In the genomic region with DNA sequence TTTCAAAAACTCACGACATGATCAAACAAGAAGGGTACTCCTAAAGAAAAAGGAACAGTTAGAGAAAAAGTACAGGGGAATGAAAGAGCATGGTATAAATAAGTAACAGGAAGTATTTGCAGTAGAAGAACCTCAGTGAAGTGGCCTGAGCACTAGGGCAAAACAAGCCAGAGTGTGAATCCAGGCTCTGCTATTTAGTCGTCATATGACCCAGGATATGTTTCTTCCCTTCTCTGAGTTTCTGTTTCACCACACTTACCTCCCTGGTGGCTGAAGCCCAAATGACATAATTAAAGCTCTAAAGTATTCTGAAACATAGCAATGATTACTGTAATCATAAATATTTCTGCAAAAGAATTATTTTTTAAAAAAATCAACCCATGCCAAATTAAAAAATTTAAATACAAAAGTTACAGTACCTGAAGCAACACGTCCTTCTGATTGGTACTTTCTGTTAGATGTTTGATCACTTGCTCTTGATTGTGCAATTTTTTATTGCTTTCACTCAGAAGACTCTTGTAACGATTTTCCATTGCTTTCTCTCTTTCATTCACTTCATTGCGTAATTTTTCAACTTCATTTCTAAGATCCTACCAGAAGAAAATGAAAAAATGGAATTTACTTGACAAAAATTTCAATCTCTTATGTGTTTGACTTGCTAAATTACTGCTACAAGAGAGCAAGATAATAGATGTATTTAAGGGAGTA, we compare ENCODE assay signal across 7 cellular contexts.
A peak's percentile ranks its signal among the peaks of the same experiment; 100 is the strongest.
DNase-seq lines count a peak whose midpoint lies in the region; ATAC-seq and TF ChIP-seq lines count a peak whose summit lies in the region.

No MANE protein-coding gene starts in this region.

- H3K27ac ChIP-seq in OCI-LY3 (ENCODE audit: low read length) = peak overlapping the region; percentile 67

- no peaks in the 10 kb centered on the region for H4K20me1 ChIP-seq in OCI-LY3 (ENCODE audit: insufficient read depth, low read length)

- H3K4me2 ChIP-seq in OCI-LY3 (ENCODE audit: low read length) = peak overlapping the region; percentile 15

- DNase-seq in pons (ENCODE audit: low spot score) = peak; percentile 58
- DNase-seq in NCI-H748 (lab: John Stamatoyannopoulos, UW; ENCODE audit: unreplicated experiment) = no peak
- DNase-seq in stimulated activated naive CD8-positive, alpha-beta T cell treated with anti-CD3 and anti-CD28 coated beads, Interleukin-15, Interleukin-2, amounts not matched to agents 100 U/mL and 50 U/mL, for 24 hours = no peak

- H2AFZ ChIP-seq in OCI-LY3 (ENCODE audit: low read depth, low read length) = no peak overlapping the region

- ATAC-seq in GM19328 (IDR thresholded peaks at IDR 0.05; ENCODE audit: unreplicated experiment) (peak; percentile 85), HG02884 (IDR thresholded peaks at IDR 0.05; ENCODE audit: unreplicated experiment) (peak; percentile 96), SK-N-SH treated with all-trans-retinoic acid at 6 μM for 48 hours (no peak)
- ATAC-seq in stimulated activated naive CD8-positive, alpha-beta T cell treated with anti-CD3 and anti-CD28 coated beads, Interleukin-15, Interleukin-2, amounts not matched to agents 100 U/mL and 50 U/mL, for 24 hours = no peak

- H3K27me3 ChIP-seq in OCI-LY3 (ENCODE audit: low read depth, low read length) = no peaks in the 10 kb centered on the region

- H3K9me3 ChIP-seq in OCI-LY3 (ENCODE audit: insufficient read depth, low read length) = no peaks in the 10 kb centered on the region

- no peak for TF ChIP-seq CTCF in OCI-LY3 (IDR thresholded peaks at IDR 0.05; ENCODE audit: low read depth, low read length)

- no peak overlapping the region for H3K4me3 ChIP-seq in OCI-LY3 (ENCODE audit: low read length)

- no peak overlapping the region; the same call in 1 of the 2 replicates for H3K9ac ChIP-seq in OCI-LY3 (ENCODE audit: low read length)

- peaks cover 14% of the 10 kb centered on the region for H3K4me1 ChIP-seq in OCI-LY3 (ENCODE audit: low read length)

- no peaks in the 10 kb centered on the region for H3K79me2 ChIP-seq in OCI-LY3 (ENCODE audit: low read length)

- peaks cover 37% of the 10 kb centered on the region for H3K36me3 ChIP-seq in OCI-LY3 (replicated peaks; ENCODE audit: low read depth, low read length)

TF ChIP-seq in SK-N-SH treated with all-trans-retinoic acid at 6 μM for 48 hours, 23 proteins besides CTCF, POLR2A, EP300 and RAD21:
- TF ChIP-seq CSDC2 (CRISPR knock-in tag; IDR thresholded peaks at IDR 0.05) (no peak), TOX (CRISPR knock-in tag; IDR thresholded peaks at IDR 0.05; ENCODE audit: borderline replicate concordance) (no peak), ZNF8 (CRISPR knock-in tag; IDR thresholded peaks at IDR 0.05) (no peak), GLIS3 (CRISPR knock-in tag; IDR thresholded peaks at IDR 0.05) (no peak), SNAI2 (CRISPR knock-in tag; IDR thresholded peaks at IDR 0.05) (no peak), ZC3H10 (CRISPR knock-in tag; IDR thresholded peaks at IDR 0.05) (no peak), OSR1 (CRISPR knock-in tag; IDR thresholded peaks at IDR 0.05) (no peak), TCF4 (CRISPR knock-in tag; IDR thresholded peaks at IDR 0.05; ENCODE audit: borderline replicate concordance) (no peak), CREB5 (CRISPR knock-in tag; IDR thresholded peaks at IDR 0.05; ENCODE audit: low read depth) (no peak), ZNF70 (CRISPR knock-in tag; IDR thresholded peaks at IDR 0.05) (no peak), ARNTL (CRISPR knock-in tag; IDR thresholded peaks at IDR 0.05; ENCODE audit: borderline replicate concordance, low read depth) (no peak), RARB (CRISPR knock-in tag; IDR thresholded peaks at IDR 0.05) (no peak), PPARA (CRISPR knock-in tag; IDR thresholded peaks at IDR 0.05; ENCODE audit: borderline replicate concordance) (no peak), ZFP3 (CRISPR knock-in tag; IDR thresholded peaks at IDR 0.05) (no peak), ZFP30 (CRISPR knock-in tag; IDR thresholded peaks at IDR 0.05) (no peak)
- TF ChIP-seq, protein P1, sequence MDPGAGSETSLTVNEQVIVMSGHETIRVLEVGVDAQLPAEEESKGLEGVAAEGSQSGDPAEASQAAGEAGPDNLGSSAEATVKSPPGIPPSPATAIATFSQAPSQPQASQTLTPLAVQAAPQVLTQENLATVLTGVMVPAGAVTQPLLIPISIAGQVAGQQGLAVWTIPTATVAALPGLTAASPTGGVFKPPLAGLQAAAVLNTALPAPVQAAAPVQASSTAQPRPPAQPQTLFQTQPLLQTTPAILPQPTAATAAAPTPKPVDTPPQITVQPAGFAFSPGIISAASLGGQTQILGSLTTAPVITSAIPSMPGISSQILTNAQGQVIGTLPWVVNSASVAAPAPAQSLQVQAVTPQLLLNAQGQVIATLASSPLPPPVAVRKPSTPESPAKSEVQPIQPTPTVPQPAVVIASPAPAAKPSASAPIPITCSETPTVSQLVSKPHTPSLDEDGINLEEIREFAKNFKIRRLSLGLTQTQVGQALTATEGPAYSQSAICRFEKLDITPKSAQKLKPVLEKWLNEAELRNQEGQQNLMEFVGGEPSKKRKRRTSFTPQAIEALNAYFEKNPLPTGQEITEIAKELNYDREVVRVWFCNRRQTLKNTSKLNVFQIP (CRISPR knock-in tag; IDR thresholded peaks at IDR 0.05; ENCODE audit: borderline replicate concordance, low read depth) = no peak
- TF ChIP-seq, protein P2, sequence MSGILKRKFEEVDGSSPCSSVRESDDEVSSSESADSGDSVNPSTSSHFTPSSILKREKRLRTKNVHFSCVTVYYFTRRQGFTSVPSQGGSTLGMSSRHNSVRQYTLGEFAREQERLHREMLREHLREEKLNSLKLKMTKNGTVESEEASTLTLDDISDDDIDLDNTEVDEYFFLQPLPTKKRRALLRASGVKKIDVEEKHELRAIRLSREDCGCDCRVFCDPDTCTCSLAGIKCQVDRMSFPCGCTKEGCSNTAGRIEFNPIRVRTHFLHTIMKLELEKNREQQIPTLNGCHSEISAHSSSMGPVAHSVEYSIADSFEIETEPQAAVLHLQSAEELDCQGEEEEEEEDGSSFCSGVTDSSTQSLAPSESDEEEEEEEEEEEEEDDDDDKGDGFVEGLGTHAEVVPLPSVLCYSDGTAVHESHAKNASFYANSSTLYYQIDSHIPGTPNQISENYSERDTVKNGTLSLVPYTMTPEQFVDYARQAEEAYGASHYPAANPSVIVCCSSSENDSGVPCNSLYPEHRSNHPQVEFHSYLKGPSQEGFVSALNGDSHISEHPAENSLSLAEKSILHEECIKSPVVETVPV (CRISPR knock-in tag; IDR thresholded peaks at IDR 0.05) = no peak

Comparison
In these comparisons a context has a peak if more than half of its experiments do, and no peak if none do; other contexts are left out.
1. ATAC-seq: peak in GM19328 (single experiment) and HG02884 (single experiment); none in SK-N-SH treated with all-trans-retinoic acid at 6 μM for 48 hours (single experiment) and stimulated activated naive CD8-positive, alpha-beta T cell treated with anti-CD3 and anti-CD28 coated beads, Interleukin-15, Interleukin-2, amounts not matched to agents 100 U/mL and 50 U/mL, for 24 hours (single experiment).